9 cellular contexts compared by ENCODE assay signal in genomic region chr7:27723086-27723485, GRCh38. TPM values are rescaled to one million over a fixed set of nuclear protein-coding genes. Genes with fewer than 3 reads are reported as not detected.
DNase-seq lines count a peak whose midpoint lies in the region; ATAC-seq, FAIRE-seq and TF ChIP-seq lines count a peak whose summit lies in the region.
"Had no signal": no experiment of that assay in that cellular context is flagged by ENCODE, and none has a peak within 500 bp of the region (broad histone marks: within the 10 kb centered on the region; RNA-seq: fewer than 3 reads in every experiment).

No MANE protein-coding gene starts in this region.

- H3K27ac Mint-ChIP-seq in CD4-positive, alpha-beta memory T cell, result no peak overlapping the region

- H3K36me3 ChIP-seq in GM23248 (ENCODE audit: low read depth), result no peaks in the 10 kb centered on the region
- H3K36me3 ChIP-seq in OCI-LY3 (replicated peaks; ENCODE audit: low read depth, low read length), result no peaks in the 10 kb centered on the region
- H3K36me3 ChIP-seq in ascending aorta, result no peaks in the 10 kb centered on the region
- H3K36me3 ChIP-seq in CD4-positive, alpha-beta memory T cell (ENCODE audit: insufficient read depth, low read length), result no peaks in the 10 kb centered on the region

- intact Hi-C loops in ascending aorta (cut with DNase I), result no loop called here
- intact Hi-C loops in CD4-positive, alpha-beta memory T cell (cut with micrococcal nuclease), result no loop called here

- WGBS in A549 (ENCODE audit: missing lambda C conversion rate), result 79% methylated on average over 1 of the region's 1 CpG
- WGBS in GM23248 (ENCODE audit: low coverage in 1 of 2, low lambda C conversion rate in 2 of 2, missing lambda C conversion rate in 2 of 2), 2 experiments, result 20 to 28% methylated on average over 1 of the region's 1 CpG

- FAIRE-seq in A549 (lab: Jason Lieb, UNC), result no peak
- FAIRE-seq in GM12891 (lab: Jason Lieb, UNC), result no peak

- H3F3A ChIP-seq in GM23248 (ENCODE audit: insufficient read depth), result no peaks in the 10 kb centered on the region

- H4K20me1 ChIP-seq in GM23248 (ENCODE audit: insufficient read depth) (no peaks in the 10 kb centered on the region), OCI-LY3 (ENCODE audit: insufficient read depth, low read length) (no peaks in the 10 kb centered on the region)

- H3K9me3 Mint-ChIP-seq in CD4-positive, alpha-beta memory T cell, result peaks cover 0 to 2% (median 0%) of the 10 kb centered on the region in 8 donors

- TF ChIP-seq RAD21 in A549 (conservative IDR thresholded peaks at IDR 0.05 in 1 of 2, IDR thresholded peaks at IDR 0.05 in 1 of 2), result peak; percentile 40 to 50; a peak in 3 of 5 replicates

- H3K9ac ChIP-seq in GM23248 (no peak overlapping the region), OCI-LY3 (ENCODE audit: low read length) (no peak overlapping the region)

- H3K27me3 ChIP-seq in GM23248 (replicated peaks; ENCODE audit: insufficient read depth) (no peaks in the 10 kb centered on the region), OCI-LY3 (ENCODE audit: low read depth, low read length) (no peaks in the 10 kb centered on the region), ascending aorta (no peaks in the 10 kb centered on the region)
- H3K27me3 ChIP-seq in CD4-positive, alpha-beta memory T cell (ENCODE audit: insufficient read depth, low read length), result no peaks in the 10 kb centered on the region

- CTCF ChIA-PET in A549 (lab: Yijun Ruan, JAX), result interaction anchor here (0.6 to 2.5 kb wide), 18 partner anchors 10 to 527 kb away, joined by 3 to 10 read pairs (median 4); partner anchors contain the start of genes HIBADH and TAX1BP1
- CTCF ChIA-PET in CD4-positive, alpha-beta memory T cell (lab: Charles Lee; ENCODE audit: partially characterized antibody), result no interaction called here

- TF ChIP-seq CTCF in A549 (IDR thresholded peaks at IDR 0.05) (peak; percentile 34; the same call in 2 of the 3 replicates), OCI-LY3 (IDR thresholded peaks at IDR 0.05; ENCODE audit: low read depth, low read length) (0 out of 2 replicates have a peak, but pooled peaks have one; percentile 6), foreskin fibroblast (IDR thresholded peaks at IDR 0.05; ENCODE audit: low read depth, low read length) (no peak), ascending aorta (IDR thresholded peaks at IDR 0.05) (no peak)

- H3K4me3 Mint-ChIP-seq in CD4-positive, alpha-beta memory T cell, result no peak overlapping the region

- ATAC-seq in A549, result peak; percentile 99
- ATAC-seq in GM19455 (IDR thresholded peaks at IDR 0.05; ENCODE audit: unreplicated experiment), result no peak

- POLR2A ChIA-PET in A549 (lab: Yijun Ruan, JAX), result no interaction called here
- POLR2A ChIA-PET in CD4-positive, alpha-beta memory T cell (lab: Charles Lee; ENCODE audit: partially characterized antibody), result no interaction called here

- TF ChIP-seq POLR2A in A549 (IDR thresholded peaks at IDR 0.05; ENCODE audit: low read length) (no peak), GM12891 (IDR thresholded peaks at IDR 0.05; ENCODE audit: low read depth, low read length) (no peak)

- peak in 1 of 2 experiments; percentile 59 for DNase-seq in A549 (ENCODE audit: low read depth in 1 of 2, low spot score in 1 of 2)
- peak; percentile 42 for DNase-seq in GM23248
- DNase-seq in foreskin fibroblast, result peak; percentile 12 to 44
- DNase-seq in GM12891 (ENCODE audit: insufficient read length, low spot score), result no peak
- no peak for DNase-seq in ascending aorta (ENCODE audit: low spot score in 2 of 2)
- DNase-seq in CD4-positive, alpha-beta memory T cell, result no peak
- DNase-seq: NCI-H1417 treated with DMSO at 0.1 percent for 48 hours had no signal

- no peak for TF ChIP-seq EP300 in A549 (IDR thresholded peaks at IDR 0.05)

- H3K79me2 ChIP-seq in GM23248 (ENCODE audit: insufficient read depth) (no peaks in the 10 kb centered on the region), OCI-LY3 (ENCODE audit: low read length) (no peaks in the 10 kb centered on the region)

- H3K4me3 ChIP-seq in A549 (no peak overlapping the region), GM23248 (no peak overlapping the region), OCI-LY3 (ENCODE audit: low read length) (no peak overlapping the region), foreskin fibroblast (ENCODE audit: low read depth in 1 of 2, low read length in 2 of 2) (no peak overlapping the region), ascending aorta (no peak overlapping the region)
- H3K4me3 ChIP-seq in CD4-positive, alpha-beta memory T cell (ENCODE audit: low read length in 2 of 2), result no peak overlapping the region

- in situ Hi-C loops in GM23248 (cut with MboI), result no loop called here

- H3K9me2 ChIP-seq in GM23248 (ENCODE audit: insufficient read depth), result no peaks in the 10 kb centered on the region

- H3K27ac ChIP-seq in A549 (no peak overlapping the region), GM23248 (no peak overlapping the region), OCI-LY3 (ENCODE audit: low read length) (no peak overlapping the region), ascending aorta (no peak overlapping the region)
- no peak overlapping the region for H3K27ac ChIP-seq in CD4-positive, alpha-beta memory T cell (ENCODE audit: low read depth, low read length)

- H3K4me1 Mint-ChIP-seq in CD4-positive, alpha-beta memory T cell, result peaks cover 0 to 2% (median 0%) of the 10 kb centered on the region in 4 donors

- no peak overlapping the region for H2AFZ ChIP-seq in GM23248
- no peak overlapping the region for H2AFZ ChIP-seq in OCI-LY3 (ENCODE audit: low read depth, low read length)

- H3K4me2 ChIP-seq in A549 (no peak overlapping the region), GM23248 (ENCODE audit: unreplicated experiment) (no peak overlapping the region), OCI-LY3 (ENCODE audit: low read length) (no peak overlapping the region)

- H3K9me3 ChIP-seq in A549 (no peaks in the 10 kb centered on the region), GM23248 (ENCODE audit: low read depth) (no peaks in the 10 kb centered on the region), OCI-LY3 (ENCODE audit: insufficient read depth, low read length) (no peaks in the 10 kb centered on the region), ascending aorta (no peaks in the 10 kb centered on the region)
- H3K9me3 ChIP-seq in CD4-positive, alpha-beta memory T cell (ENCODE audit: control insufficient read depth in 1 of 2, low read length in 2 of 2), result no peaks in the 10 kb centered on the region

- peaks cover 0 to 1% of the 10 kb centered on the region in 2 donors for H3K27me3 Mint-ChIP-seq in CD4-positive, alpha-beta memory T cell

- H3K4me1 ChIP-seq in A549, result no peaks in the 10 kb centered on the region; the same call in 2 of the 3 replicates
- H3K4me1 ChIP-seq in GM23248 (ENCODE audit: insufficient read depth), result no peaks in the 10 kb centered on the region
- no peaks in the 10 kb centered on the region for H3K4me1 ChIP-seq in OCI-LY3 (ENCODE audit: low read length)
- no peaks in the 10 kb centered on the region for H3K4me1 ChIP-seq in ascending aorta
- no peaks in the 10 kb centered on the region for H3K4me1 ChIP-seq in CD4-positive, alpha-beta memory T cell (ENCODE audit: insufficient read depth, low read length)

- no peaks in the 10 kb centered on the region for H3K36me3 Mint-ChIP-seq in CD4-positive, alpha-beta memory T cell

TF ChIP-seq in A549, 52 proteins besides CTCF, POLR2A, EP300 and RAD21:
- TF ChIP-seq SMC3 (IDR thresholded peaks at IDR 0.05) (peak; percentile 49), NPAS2 (CRISPR knock-in tag; IDR thresholded peaks at IDR 0.05; ENCODE audit: borderline replicate concordance) (no peak), MAFK (IDR thresholded peaks at IDR 0.05; ENCODE audit: partially characterized antibody) (peak; percentile 27), TFCP2L1 (CRISPR knock-in tag; IDR thresholded peaks at IDR 0.05) (no peak), FOSL2 (IDR thresholded peaks at IDR 0.05) (no peak), FOSL2 (CRISPR knock-in tag; IDR thresholded peaks at IDR 0.05) (no peak), SREBF2 (IDR thresholded peaks at IDR 0.05) (no peak), KDM1A (IDR thresholded peaks at IDR 0.05; ENCODE audit: low read depth) (no peak), NFE2L2 (conservative IDR thresholded peaks at IDR 0.05; ENCODE audit: low read length) (no peak)
TF ChIP-seq in A549: peak in this region for 2.

TF ChIP-seq in GM12891, 5 proteins besides CTCF, POLR2A, EP300 and RAD21:
- no peak for TF ChIP-seq PAX5 (IDR thresholded peaks at IDR 0.05; ENCODE audit: insufficient read depth, low read length, severe bottlenecking)
- no peak for TF ChIP-seq POLR2AphosphoS5 (IDR thresholded peaks at IDR 0.05; ENCODE audit: low read depth, low read length)
- TF ChIP-seq SPI1 (IDR thresholded peaks at IDR 0.05; ENCODE audit: low read depth, low read length), result no peak
- no peak for TF ChIP-seq TAF1 (IDR thresholded peaks at IDR 0.05; ENCODE audit: low read depth, low read length)
- TF ChIP-seq POU2F2 (IDR thresholded peaks at IDR 0.05; ENCODE audit: low read depth, low read length), result no peak
TF ChIP-seq in GM12891: peak in this region for 0.

RNA-seq across cellular contexts. Expression of gene TAX1BP1, which starts 16.9 kb away (rescaled TPM):
- polyA plus RNA-seq in A549 (2011; rRNA removed) (180 and 249 TPM in 2 replicates), A549 (2017; fragmentation: RNase III; extraction: RNeasy Plus Mini Kit Qiagen cat#74134 plus additional on column Dnase treatment) (105 to 111 TPM (median 105 TPM) in 3 replicates), GM23248 (2016; fragmentation: Nextera tagmentation; extraction: Ambion mirVana) (131 and 137 TPM in 2 replicates)
- polyA plus RNA-seq in A549 (2012; cell fraction: cytosol; rRNA removed), result 39.8 and 45.1 TPM in 2 replicates
- 42.3 and 74.6 TPM in 2 replicates for polyA plus RNA-seq in A549 (2012; cell fraction: nucleus; rRNA removed)
- polyA minus RNA-seq in A549 (2011; rRNA and poly(A)+ RNA removed), result 127 and 210 TPM in 2 replicates
- total RNA-seq in GM23248 (2014; rRNA removed; shearing (Covaris generic)), result 79.4 and 98.1 TPM in 2 replicates
- polyA plus RNA-seq in GM12891 (2012; ENCODE audit: low read depth, missing spikeins), result 57.5 TPM
- 32.6 TPM for total RNA-seq in ascending aorta
- total RNA-seq in CD4-positive, alpha-beta memory T cell, result 100 to 1,000 TPM; 109 to 111 TPM
- 100 to 1,000 TPM; 112 to 125 TPM for polyA plus RNA-seq in CD4-positive, alpha-beta memory T cell

Comparison
In these comparisons a context has a peak if more than half of its experiments do, and no peak if none do; other contexts are left out.
1. DNase-seq: peak in GM23248 (single experiment) and foreskin fibroblast (2 of 2); none in GM12891 (single experiment), ascending aorta (0 of 2) and CD4-positive, alpha-beta memory T cell (0 of 5).
2. CTCF ChIP-seq: peak in A549 (single experiment) and OCI-LY3 (single experiment); none in foreskin fibroblast (single experiment) and ascending aorta (0 of 3).